17 cellular contexts compared by ENCODE assay signal in genomic region chr12:19759229-19759628, GRCh38.
DNase-seq lines count a peak whose midpoint lies in the region; ATAC-seq and TF ChIP-seq lines count a peak whose summit lies in the region.
"Had no signal": no experiment of that assay in that cellular context is flagged by ENCODE, and none has a peak within 500 bp of the region (broad histone marks: within the 10 kb centered on the region; RNA-seq: fewer than 3 reads in every experiment).

No MANE protein-coding gene starts in this region.

- no peak overlapping the region for H3K4me3 ChIP-seq in astrocyte of the spinal cord (ENCODE audit: low read depth, low read length)
- no peak overlapping the region for H3K4me3 ChIP-seq in foreskin fibroblast (ENCODE audit: low read depth in 1 of 2, low read length in 2 of 2)
- H3K4me3 ChIP-seq in CD4-positive, alpha-beta memory T cell (ENCODE audit: low read length in 2 of 2), result no peak overlapping the region
- H3K4me3 ChIP-seq in adrenal gland, result no peak overlapping the region
- H3K4me3 ChIP-seq: esophagus squamous epithelium, upper lobe of right lung had no signal

- peaks cover 0 to 2% (median 0%) of the 10 kb centered on the region in 4 donors for H3K4me1 Mint-ChIP-seq in CD4-positive, alpha-beta memory T cell
- H3K4me1 Mint-ChIP-seq: immature natural killer cell had no signal

- no peaks in the 10 kb centered on the region for H3K4me1 ChIP-seq in CD4-positive, alpha-beta memory T cell (ENCODE audit: insufficient read depth, low read length)
- no peaks in the 10 kb centered on the region for H3K4me1 ChIP-seq in adrenal gland (replicated peaks in 1 of 2)
- H3K4me1 ChIP-seq: upper lobe of right lung had no signal

- intact Hi-C loops in left colon (cut with DNase I, micrococcal nuclease) (loop anchor here in 1 of 2 donors (5.0 kb wide), 1 partner anchor 133 kb away; no protein-coding TSS in a partner anchor), adrenal gland (cut with DNase I) (no loop called here)
- intact Hi-C loops in CD4-positive, alpha-beta memory T cell (cut with micrococcal nuclease), result loop anchor here (5.0 kb wide), 1 partner anchor 1413 kb away; no protein-coding TSS in a partner anchor

- H3K27ac ChIP-seq in CD4-positive, alpha-beta memory T cell (ENCODE audit: low read depth, low read length), result no peak overlapping the region
- H3K27ac ChIP-seq in adrenal gland, result no peak overlapping the region
- H3K27ac ChIP-seq: esophagus squamous epithelium, upper lobe of right lung had no signal

- ATAC-seq in left colon, result no peak
- ATAC-seq: upper lobe of right lung had no signal

- TF ChIP-seq CTCF in astrocyte of the spinal cord (IDR thresholded peaks at IDR 0.05; ENCODE audit: low read depth, low read length), result no peak
- no peak for TF ChIP-seq CTCF in foreskin fibroblast (IDR thresholded peaks at IDR 0.05; ENCODE audit: low read depth, low read length)
- TF ChIP-seq CTCF in adrenal gland (IDR thresholded peaks at IDR 0.05), result no peak

- no peak overlapping the region for H3K27ac Mint-ChIP-seq in CD4-positive, alpha-beta memory T cell
- H3K27ac Mint-ChIP-seq: activated naive CD4-positive, alpha-beta T cell treated with anti-CD3 and anti-CD28 coated beads for 36 hours; immature natural killer cell had no signal

- H3K27me3 ChIP-seq in CD4-positive, alpha-beta memory T cell (ENCODE audit: insufficient read depth, low read length), result no peaks in the 10 kb centered on the region
- no peaks in the 10 kb centered on the region for H3K27me3 ChIP-seq in adrenal gland
- H3K27me3 ChIP-seq: esophagus squamous epithelium, upper lobe of right lung had no signal

- peaks cover 1 to 3% of the 10 kb centered on the region in 2 donors for H3K27me3 Mint-ChIP-seq in CD4-positive, alpha-beta memory T cell

- in situ Hi-C loops in astrocyte of the spinal cord (cut with HindIII; ENCODE audit: low sequenced_read_pairs), result no loop called here

- no peak for TF ChIP-seq POLR2A in adrenal gland (IDR thresholded peaks at IDR 0.05)

- H3K4me3 Mint-ChIP-seq in CD4-positive, alpha-beta memory T cell, result no peak overlapping the region
- H3K4me3 Mint-ChIP-seq: activated naive CD4-positive, alpha-beta T cell treated with anti-CD3 and anti-CD28 coated beads for 36 hours; immature natural killer cell had no signal

- H3K36me3 Mint-ChIP-seq in CD4-positive, alpha-beta memory T cell, result no peaks in the 10 kb centered on the region
- H3K36me3 Mint-ChIP-seq: immature natural killer cell had no signal

- CTCF ChIA-PET in CD4-positive, alpha-beta memory T cell (lab: Charles Lee; ENCODE audit: partially characterized antibody), result no interaction called here

- H3K36me3 ChIP-seq in CD4-positive, alpha-beta memory T cell (ENCODE audit: insufficient read depth, low read length), result no peaks in the 10 kb centered on the region
- H3K36me3 ChIP-seq in adrenal gland (replicated peaks in 1 of 2), result no peaks in the 10 kb centered on the region
- H3K36me3 ChIP-seq: esophagus squamous epithelium, upper lobe of right lung had no signal

- POLR2A ChIA-PET in CD4-positive, alpha-beta memory T cell (lab: Charles Lee; ENCODE audit: partially characterized antibody), result no interaction called here

- peaks cover 0 to 8% (median under 1%) of the 10 kb centered on the region in 8 donors for H3K9me3 Mint-ChIP-seq in CD4-positive, alpha-beta memory T cell
- H3K9me3 Mint-ChIP-seq: activated naive CD4-positive, alpha-beta T cell treated with anti-CD3 and anti-CD28 coated beads for 36 hours had no signal

- peak; percentile 48 for DNase-seq in AG08395 (ENCODE audit: low spot score)
- DNase-seq in HT1080 (ENCODE audit: low read depth), result peak; percentile 50
- DNase-seq in astrocyte of the spinal cord (ENCODE audit: low read depth, low spot score), result peak; percentile 77
- peak; percentile 20 to 76 for DNase-seq in foreskin fibroblast
- no peak for DNase-seq in left colon
- DNase-seq in CD4-positive, alpha-beta memory T cell, result no peak
- DNase-seq in adrenal gland, result no peak
- no peak for DNase-seq in iPS-NIHi7 (ENCODE audit: extremely low spot score)
- DNase-seq: activated naive CD4-positive, alpha-beta T cell treated with anti-CD3 and anti-CD28 coated beads for 36 hours; AML-193; esophagus squamous epithelium; immature natural killer cell; Karpas-422; NCI-H2029; NK-92 treated with Interleukin-12 subunit alpha and Interleukin-12 subunit beta, amount 100 ng/mL, for 24 hours; stimulated activated CD4-positive, alpha-beta T cell treated with anti-CD3 and anti-CD28 coated beads, Interleukin-2, amount 100 ng/mL, for 48 hours; upper lobe of right lung had no signal

- H3K9me3 ChIP-seq in CD4-positive, alpha-beta memory T cell (ENCODE audit: control insufficient read depth in 1 of 2, low read length in 2 of 2), result no peaks in the 10 kb centered on the region
- no peaks in the 10 kb centered on the region for H3K9me3 ChIP-seq in adrenal gland (replicated peaks in 1 of 3)
- H3K9me3 ChIP-seq: esophagus squamous epithelium, upper lobe of right lung had no signal

Comparison
In these comparisons a context has a peak if more than half of its experiments do, and no peak if none do; other contexts are left out.
1. DNase-seq: peak in AG08395 (single experiment), HT1080 (single experiment), astrocyte of the spinal cord (single experiment) and foreskin fibroblast (2 of 2); none in left colon (0 of 2), CD4-positive, alpha-beta memory T cell (0 of 5), adrenal gland (0 of 7) and iPS-NIHi7 (single experiment).